In the genomic region with DNA sequence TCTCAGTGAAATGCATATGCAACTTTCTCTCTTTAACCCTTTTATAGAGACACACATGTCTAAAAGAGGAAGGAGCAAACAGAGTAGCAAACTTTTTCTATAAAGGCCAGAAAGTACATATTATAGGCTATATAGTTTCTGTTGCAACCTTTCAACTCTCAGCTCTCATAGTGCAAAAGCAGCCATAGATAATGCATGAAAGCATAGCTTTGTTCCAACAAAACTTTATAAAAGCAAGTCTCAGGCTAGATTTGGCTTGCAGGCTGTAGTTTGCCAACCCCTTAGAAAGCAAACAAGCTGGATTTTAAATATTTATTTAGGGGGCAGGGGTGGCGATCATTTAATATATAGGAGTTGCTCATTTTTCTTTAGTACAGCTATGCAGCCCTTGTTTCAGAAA, we compare ENCODE assay signal across 23 cellular contexts.
"Had no signal": no experiment of that assay in that cellular context is flagged by ENCODE, and none has a peak within 500 bp of the region (broad histone marks: within the 10 kb centered on the region; RNA-seq: fewer than 3 reads in every experiment).

No MANE protein-coding gene starts in this region.

- H3K27ac Mint-ChIP-seq: dendritic cell treated with granulocyte-macrophage colony-stimulating factor and Interleukin-4, amounts not matched to agents 40 ng/mL and 50 ng/mL, for 4 days; effector memory CD8-positive, alpha-beta T cell; endodermal cell; mesothelial cell of epicardium; naive B cell had no signal

- H3K4me3 ChIP-seq: colonic mucosa, esophagus squamous epithelium, gastrocnemius medialis, heart right ventricle, left ventricle myocardium inferior, lower lobe of right lung, mucosa of descending colon had no signal

- H3K4me1 ChIP-seq: colonic mucosa, esophagus squamous epithelium, gastrocnemius medialis, heart right ventricle, left ventricle myocardium inferior, lower lobe of right lung had no signal

- H3K27ac ChIP-seq: colonic mucosa, epithelial cell of prostate, esophagus squamous epithelium, gastrocnemius medialis, heart right ventricle, left ventricle myocardium inferior, lower lobe of right lung had no signal

- H3K36me3 ChIP-seq: colonic mucosa had no signal

- H3K4me3 Mint-ChIP-seq: dendritic cell treated with granulocyte-macrophage colony-stimulating factor and Interleukin-4, amounts not matched to agents 40 ng/mL and 50 ng/mL, for 4 days; effector memory CD8-positive, alpha-beta T cell; endodermal cell; mesothelial cell of epicardium; naive B cell had no signal

- H3K9me3 Mint-ChIP-seq: dendritic cell treated with granulocyte-macrophage colony-stimulating factor and Interleukin-4, amounts not matched to agents 40 ng/mL and 50 ng/mL, for 4 days; effector memory CD8-positive, alpha-beta T cell had no signal

- H3K27me3 Mint-ChIP-seq: dendritic cell treated with granulocyte-macrophage colony-stimulating factor and Interleukin-4, amounts not matched to agents 40 ng/mL and 50 ng/mL, for 4 days; effector memory CD8-positive, alpha-beta T cell; naive B cell had no signal

- H3K4me1 Mint-ChIP-seq: mesothelial cell of epicardium, naive B cell had no signal

- H3K27me3 ChIP-seq: colonic mucosa, esophagus squamous epithelium, gastrocnemius medialis, heart right ventricle had no signal

- DNase-seq: colonic mucosa; cortex of kidney; effector CD8-positive, alpha-beta T cell; effector memory CD8-positive, alpha-beta T cell; endodermal cell; erythroblast; esophagus squamous epithelium; foreskin fibroblast; foreskin melanocyte; gastrocnemius medialis; glutamatergic neuron; head of caudate nucleus; heart right ventricle; hippocampal formation; left cardiac atrium; left ventricle myocardium inferior; lower lobe of right lung; mesenchymal stem cell; mucosa of descending colon; naive B cell had no signal

- H3K9me3 ChIP-seq: colonic mucosa, esophagus squamous epithelium, gastrocnemius medialis, heart right ventricle, left ventricle myocardium inferior, lower lobe of right lung, mucosa of descending colon had no signal
